In the genomic region with DNA sequence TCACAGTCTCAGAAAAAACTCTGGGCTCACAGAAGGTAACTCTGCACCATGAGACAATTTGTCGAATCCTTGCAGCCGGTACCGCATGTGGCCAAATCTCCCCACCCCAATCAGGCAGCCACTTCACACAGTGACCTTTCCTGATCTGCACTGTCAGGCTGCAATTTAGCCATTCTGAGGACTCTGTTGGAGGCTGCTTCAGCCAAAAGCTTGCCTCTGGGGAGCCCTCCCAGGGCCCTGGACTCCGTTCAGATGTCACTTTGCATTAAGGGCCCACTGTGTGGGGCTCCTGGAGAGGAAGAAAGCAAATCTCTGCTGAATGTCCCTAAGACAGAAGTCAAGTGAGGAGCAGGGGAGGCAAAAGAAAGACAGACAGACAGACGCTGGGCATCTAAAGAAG, we compare ENCODE assay signal across 9 cellular contexts.
"Had no signal": no experiment of that assay in that cellular context is flagged by ENCODE, and none has a peak within 500 bp of the region (broad histone marks: within the 10 kb centered on the region; RNA-seq: fewer than 3 reads in every experiment).

No MANE protein-coding gene starts in this region.

- ATAC-seq: left lobe of liver, pancreas had no signal

- DNase-seq: activated CD4-positive, alpha-beta T cell treated with anti-CD3 and anti-CD28 coated beads, Interleukin-2, amount 50 U/mL, for 4 hours; activated CD4-positive, CD25-positive, alpha-beta regulatory T cell treated with anti-CD3 and anti-CD28 coated beads, Interleukin-2, amount 50 U/mL, for 72 hours; activated naive CD4-positive, alpha-beta T cell treated with anti-CD3 and anti-CD28 coated beads, Interleukin-2, amount 50 U/mL, for 16 hours; activated T-cell treated with anti-CD3 and anti-CD28 coated beads, Interleukin-2, amount 50 U/mL, for 1 hour; cerebellar nuclear complex; pancreas; small intestine; thyroid gland had no signal
